25 cellular contexts compared by ENCODE assay signal in the genomic region with DNA sequence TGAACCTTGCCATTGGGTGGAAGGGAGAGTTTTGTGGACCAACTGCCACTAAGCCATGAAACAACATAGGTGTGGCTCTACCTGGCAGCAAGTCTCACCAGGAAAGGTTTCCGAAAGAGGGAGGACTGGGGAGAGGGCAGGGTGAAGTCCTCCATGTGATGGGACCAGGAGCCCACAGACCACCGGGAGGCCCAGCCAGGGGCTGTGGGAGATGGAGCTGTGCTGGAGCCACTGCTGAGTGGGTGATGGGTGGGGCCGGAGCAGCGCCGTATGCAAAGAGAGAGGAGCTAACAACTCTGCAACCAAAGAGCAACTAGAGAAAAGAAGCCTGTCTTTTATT. TPM values are rescaled to one million over a fixed set of nuclear protein-coding genes. Genes with fewer than 3 reads are reported as not detected.
"Had no signal": no experiment of that assay in that cellular context is flagged by ENCODE, and none has a peak within 500 bp of the region (broad histone marks: within the 10 kb centered on the region; RNA-seq: fewer than 3 reads in every experiment).

No MANE protein-coding gene starts in this region.

- H3K36me3 ChIP-seq: ascending aorta, brain microvascular endothelial cell, esophagus muscularis mucosa, neutrophil, pancreas had no signal

- H3K9me3 ChIP-seq: neutrophil, pancreas, testis had no signal

- H3K4me1 ChIP-seq: pancreas, testis had no signal

- DNase-seq: activated gamma-delta T cell treated with Interleukin-2 at 50 U/mL for 16 hours; activated T-cell treated with anti-CD3 and anti-CD28 coated beads, Interleukin-2, amount 50 U/mL, for 1 hour; brain microvascular endothelial cell; central memory CD4-positive, alpha-beta T cell; effector memory CD8-positive, alpha-beta T cell; glutamatergic neuron; stimulated activated CD4-positive, alpha-beta T cell treated with anti-CD3 and anti-CD28 coated beads, Interleukin-4, amount 100 ng/mL, for 1 hour; stimulated activated naive CD4-positive, alpha-beta T cell; T1000; testis had no signal

- H3K27me3 ChIP-seq: ascending aorta, brain microvascular endothelial cell, neutrophil, pancreas, testis had no signal

- H3K4me3 ChIP-seq: ascending aorta, dorsolateral prefrontal cortex, esophagus muscularis mucosa, pancreas, smooth muscle cell, testis had no signal

- H3K4me2 ChIP-seq: smooth muscle cell had no signal

- H3K27ac ChIP-seq: brain microvascular endothelial cell, dorsolateral prefrontal cortex, neutrophil, pancreas, testis had no signal

- ATAC-seq: effector memory CD8-positive, alpha-beta T cell; natural killer cell treated with Interleukin-12 subunit alpha and Interleukin-12 subunit beta and Interleukin-15 and Interleukin-18, amount 100 ng/mL, for 72 hours; pancreas; WTC11 had no signal

- FAIRE-seq: colon, frontal cortex, islet of Langerhans, pancreas had no signal

RNA-seq across cellular contexts. Expression of gene LINC01488, which starts 16.9 kb away (rescaled TPM):
- total RNA-seq: ascending aorta; dorsolateral prefrontal cortex; endothelial cell of umbilical vein; esophagus muscularis mucosa; frontal cortex; natural killer cell treated with Interleukin-12 subunit alpha and Interleukin-12 subunit beta and Interleukin-15 and Interleukin-18, amount 100 ng/mL, for 72 hours; pancreas; pulmonary artery endothelial cell; sciatic nerve; smooth muscle cell; T-helper 1 cell treated with Interleukin-12 subunit alpha and Interleukin-12 subunit beta and Interleukin-4 antibody, amounts not matched to agents 30 ng/mL and 1 ng/mL, for 36 hours; testis; WTC11 had no signal
- polyA plus RNA-seq: endothelial cell of umbilical vein, pancreas, smooth muscle cell had no signal
